ENCODE assay signal across 9 cellular contexts in the genomic region with DNA sequence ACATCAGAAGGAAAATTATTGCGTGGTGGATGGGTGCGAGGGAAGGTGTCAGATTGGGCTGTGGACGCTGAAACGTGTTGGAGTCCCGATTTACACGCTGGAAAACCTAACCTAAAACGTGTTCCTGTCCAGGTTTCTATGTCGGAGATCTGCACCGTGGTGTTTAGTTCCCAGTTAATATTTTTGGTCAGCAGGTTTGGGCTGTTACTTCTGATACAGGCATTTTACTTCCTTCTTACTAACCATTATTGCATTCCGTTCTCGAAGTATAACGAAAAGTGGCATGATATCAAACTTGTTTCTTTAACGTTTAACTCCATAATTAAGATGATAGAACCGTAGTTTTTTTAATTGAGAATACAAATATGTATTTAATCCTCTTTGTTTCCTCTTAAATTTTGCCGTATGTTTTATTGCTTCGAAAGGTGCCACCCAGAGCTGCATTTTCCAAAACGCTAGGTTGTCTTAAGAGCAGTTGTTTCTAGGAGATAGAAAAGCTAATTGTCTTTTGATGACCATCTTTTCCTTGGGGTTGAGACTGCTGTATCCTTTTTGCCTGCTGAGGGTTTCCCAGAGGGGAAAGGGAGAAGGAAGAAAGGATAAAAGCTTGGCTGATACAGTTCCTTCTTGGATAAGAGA. TPM values are rescaled to one million over a fixed set of nuclear protein-coding genes. Genes with fewer than 3 reads are reported as not detected.
A peak's percentile ranks its signal among the peaks of the same experiment; 100 is the strongest.
DNase-seq lines count a peak whose midpoint lies in the region; ATAC-seq and TF ChIP-seq lines count a peak whose summit lies in the region.
"Had no signal": no experiment of that assay in that cellular context is flagged by ENCODE, and none has a peak within 500 bp of the region (broad histone marks: within the 10 kb centered on the region; RNA-seq: fewer than 3 reads in every experiment).

No MANE protein-coding gene starts in this region.

- in situ Hi-C loops in brain microvascular endothelial cell (cut with HindIII; ENCODE audit: low pct_ligation_motif_present, low sequenced_read_pairs), result no loop called here

- WGBS in mesodermal cell (ENCODE audit: insufficient coverage in 2 of 2), 2 experiments, result 36 to 39% methylated on average over 13 of the region's 17 CpGs
- WGBS in aorta, 2 donors, result 2 to 4% methylated on average over 17 of the region's 17 CpGs

- TF ChIP-seq CTCF in brain microvascular endothelial cell (IDR thresholded peaks at IDR 0.05; ENCODE audit: low read depth, low read length, missing control alignments), result no peak

- H3K27me3 Mint-ChIP-seq in stimulated activated naive CD8-positive, alpha-beta T cell treated with anti-CD3 and anti-CD28 coated beads, Interleukin-15, Interleukin-2, amounts not matched to agents 100 ng/mL and 50 ng/mL, for 24 hours, result no peaks in the 10 kb centered on the region

- peak overlapping the region; percentile 62 for H3K27ac ChIP-seq in brain microvascular endothelial cell
- H3K27ac ChIP-seq in mesodermal cell (ENCODE audit: low read depth, low read length, severe bottlenecking), result peak overlapping the region; percentile 3
- peak overlapping the region; percentile 7 to 65 for H3K27ac ChIP-seq in aorta (ENCODE audit: low read depth in 1 of 2, low read length in 2 of 2)

- no peak for ATAC-seq in stimulated activated naive CD8-positive, alpha-beta T cell treated with anti-CD3 and anti-CD28 coated beads, Interleukin-15, Interleukin-2, amounts not matched to agents 100 U/mL and 50 U/mL, for 24 hours
- no peak for ATAC-seq in aorta (ENCODE audit: low FRiP score)

- H3K4me3 Mint-ChIP-seq in stimulated activated naive CD8-positive, alpha-beta T cell treated with anti-CD3 and anti-CD28 coated beads, Interleukin-15, Interleukin-2, amounts not matched to agents 100 ng/mL and 50 ng/mL, for 24 hours, result peak overlapping the region; percentile 90

- H3K36me3 ChIP-seq in brain microvascular endothelial cell (replicated peaks) (no peaks in the 10 kb centered on the region), mesodermal cell (ENCODE audit: control insufficient read depth, insufficient read depth, low read length) (peaks cover 7% of the 10 kb centered on the region), aorta (ENCODE audit: control insufficient read depth in 1 of 2, insufficient read depth in 2 of 2, low read length in 1 of 2) (no peaks in the 10 kb centered on the region)

- peaks cover 16% of the 10 kb centered on the region for H3K36me3 Mint-ChIP-seq in stimulated activated naive CD8-positive, alpha-beta T cell treated with anti-CD3 and anti-CD28 coated beads, Interleukin-15, Interleukin-2, amounts not matched to agents 100 ng/mL and 50 ng/mL, for 24 hours (ENCODE audit: low read depth)

- H3K4me3 ChIP-seq in brain microvascular endothelial cell (ENCODE audit: low read depth, low read length) (peak overlapping the region; percentile 68), mesodermal cell (ENCODE audit: extremely low read depth, insufficient read depth, low read length, poor library complexity, severe bottlenecking) (peak overlapping the region; percentile 71), aorta (ENCODE audit: low read length in 2 of 2) (peak overlapping the region; percentile 59 to 88)

- H3K9me3 ChIP-seq in mesodermal cell (ENCODE audit: control insufficient read depth, low read length) (no peaks in the 10 kb centered on the region), aorta (ENCODE audit: control insufficient read depth, low read length) (no peaks in the 10 kb centered on the region)

- DNase-seq in stimulated activated naive CD8-positive, alpha-beta T cell treated with anti-CD3 and anti-CD28 coated beads, Interleukin-15, Interleukin-2, amounts not matched to agents 100 U/mL and 50 U/mL, for 24 hours, result no peak
- peak; percentile 14 for DNase-seq in brain microvascular endothelial cell
- DNase-seq in aorta, result no peak
- no peak for DNase-seq in NCI-H2081 treated with DMSO at 0.1 percent for 48 hours (lab: John Stamatoyannopoulos, UW)
- DNase-seq in stimulated activated CD4-positive, alpha-beta T cell treated with anti-CD3 and anti-CD28 coated beads, Interleukin-1b, Interleukin-23, amount 100 ng/mL, for 48 hours, result no peak
- no peak for DNase-seq in DMS 273 treated with DMSO at 0.1 percent for 48 hours (lab: John Stamatoyannopoulos, UW)
- DNase-seq: NCI-H1694 had no signal

- intact Hi-C loops in aorta (cut with DNase I), result loop anchor here (5.0 kb wide), 2 partner anchors 52 to 128 kb away; no protein-coding TSS in a partner anchor

- H3K4me1 Mint-ChIP-seq in stimulated activated naive CD8-positive, alpha-beta T cell treated with anti-CD3 and anti-CD28 coated beads, Interleukin-15, Interleukin-2, amounts not matched to agents 100 ng/mL and 50 ng/mL, for 24 hours (ENCODE audit: low read depth), result peaks cover 58% of the 10 kb centered on the region

- peaks cover 33% of the 10 kb centered on the region for H3K4me1 ChIP-seq in mesodermal cell (ENCODE audit: control insufficient read depth, insufficient read depth, low read length, poor library complexity, severe bottlenecking)
- peaks cover 2 to 3% of the 10 kb centered on the region in 2 donors for H3K4me1 ChIP-seq in aorta (ENCODE audit: control insufficient read depth in 1 of 2, insufficient read depth in 2 of 2, low read length in 2 of 2)

- no peaks in the 10 kb centered on the region for H3K9me3 Mint-ChIP-seq in stimulated activated naive CD8-positive, alpha-beta T cell treated with anti-CD3 and anti-CD28 coated beads, Interleukin-15, Interleukin-2, amounts not matched to agents 100 ng/mL and 50 ng/mL, for 24 hours

- peak overlapping the region; percentile 66 for H3K27ac Mint-ChIP-seq in stimulated activated naive CD8-positive, alpha-beta T cell treated with anti-CD3 and anti-CD28 coated beads, Interleukin-15, Interleukin-2, amounts not matched to agents 100 ng/mL and 50 ng/mL, for 24 hours

- H3K27me3 ChIP-seq in brain microvascular endothelial cell (replicated peaks) (no peaks in the 10 kb centered on the region), aorta (ENCODE audit: control insufficient read depth in 1 of 2, insufficient read depth in 2 of 2, low read length in 1 of 2) (no peaks in the 10 kb centered on the region)

RNA-seq across cellular contexts. Expression of a gene that starts 1.3 kb away (rescaled TPM):
- 19.3 TPM for polyA plus RNA-seq in mesodermal cell (2013, experiment 1 of 2)
- polyA plus RNA-seq in mesodermal cell (2013, experiment 2 of 2), result 22.5 TPM
- total RNA-seq in aorta, result 100 to 1,000 TPM in 1 of 2 donors, 10 to 100 TPM in 1; 87.9 to 224 TPM
- 10 to 100 TPM; 54.7 to 93.3 TPM for polyA plus RNA-seq in aorta

Comparison
In these comparisons a context has a peak if more than half of its experiments do, and no peak if none do; other contexts are left out.
1. H3K27ac ChIP-seq: peak in every context shown above with its lines; median percentile 62 in brain microvascular endothelial cell; 36 in aorta; 3 in mesodermal cell.